Comparison of ENCODE assay signal across 18 cellular contexts in genomic region chr18:23512641-23513040, GRCh38. TPM values are rescaled to one million over a fixed set of nuclear protein-coding genes. Genes with fewer than 3 reads are reported as not detected.
A peak's percentile ranks its signal among the peaks of the same experiment; 100 is the strongest.
DNase-seq lines count a peak whose midpoint lies in the region; ATAC-seq and TF ChIP-seq lines count a peak whose summit lies in the region.
"Had no signal": no experiment of that assay in that cellular context is flagged by ENCODE, and none has a peak within 500 bp of the region (broad histone marks: within the 10 kb centered on the region; RNA-seq: fewer than 3 reads in every experiment).

No MANE protein-coding gene starts in this region.

- no peaks in the 10 kb centered on the region for H3K9me3 Mint-ChIP-seq in activated naive CD4-positive, alpha-beta T cell treated with anti-CD3 and anti-CD28 coated beads, Interleukin-2, amount 10 ng/mL, durations not matched to agents 7 days and 5 days
- no peaks in the 10 kb centered on the region for H3K9me3 Mint-ChIP-seq in activated B cell treated with CpG ODN at 0.5 μM for 24 hours

- peaks cover 64% of the 10 kb centered on the region for H3K36me3 Mint-ChIP-seq in activated naive CD4-positive, alpha-beta T cell treated with anti-CD3 and anti-CD28 coated beads, Interleukin-2, amount 10 ng/mL, durations not matched to agents 7 days and 5 days
- peaks cover 70% of the 10 kb centered on the region for H3K36me3 Mint-ChIP-seq in activated B cell treated with CpG ODN at 0.5 μM for 24 hours (ENCODE audit: low read depth)

- POLR2A ChIA-PET in activated B cell treated with CpG ODN at 0.5 μM for 24 hours (lab: Charles Lee): interaction anchor here (0.6 to 0.7 kb wide), 2 partner anchors 9 to 465 kb away, joined by 4 to 5 read pairs; no protein-coding TSS in a partner anchor

- intact Hi-C loops in activated B cell treated with CpG ODN at 0.5 μM for 24 hours (cut with micrococcal nuclease): no loop called here

- no peak for ATAC-seq in activated B cell treated with CpG ODN at 0.5 μM for 24 hours (ENCODE audit: low read depth)
- no peak for ATAC-seq in GM21515 (IDR thresholded peaks at IDR 0.05; ENCODE audit: unreplicated experiment)
- ATAC-seq in HG02678 (IDR thresholded peaks at IDR 0.05; ENCODE audit: unreplicated experiment): no peak
- no peak for ATAC-seq in HG03135 (IDR thresholded peaks at IDR 0.05; ENCODE audit: unreplicated experiment)
- ATAC-seq: left cardiac atrium, right cardiac atrium, Right ventricle myocardium inferior had no signal

- no peak for TF ChIP-seq CTCF in activated B cell treated with CpG ODN at 0.5 μM for 24 hours (IDR thresholded peaks at IDR 0.05)
- no peak for TF ChIP-seq CTCF in fibroblast of villous mesenchyme (IDR thresholded peaks at IDR 0.05; ENCODE audit: insufficient read depth, low read depth, low read length)

- peaks cover 48% of the 10 kb centered on the region for H3K4me1 Mint-ChIP-seq in activated naive CD4-positive, alpha-beta T cell treated with anti-CD3 and anti-CD28 coated beads, Interleukin-2, amount 10 ng/mL, durations not matched to agents 7 days and 5 days
- H3K4me1 Mint-ChIP-seq in activated B cell treated with CpG ODN at 0.5 μM for 24 hours: peaks cover 43% of the 10 kb centered on the region

- CTCF ChIA-PET in activated naive CD4-positive, alpha-beta T cell treated with anti-CD3 and anti-CD28 coated beads, Interleukin-2, amount 10 ng/mL, durations not matched to agents 7 days and 5 days (lab: Charles Lee): interaction anchor here (1.1 to 1.6 kb wide), 2 partner anchors 14 to 191 kb away, joined by 3 to 4 read pairs; no protein-coding TSS in a partner anchor
- CTCF ChIA-PET in activated B cell treated with CpG ODN at 0.5 μM for 24 hours (lab: Charles Lee): interaction anchor here (0.6 kb wide), 1 partner anchor 479 kb away, joined by 3 read pairs; no protein-coding TSS in a partner anchor

- H3K4me3 Mint-ChIP-seq in activated naive CD4-positive, alpha-beta T cell treated with anti-CD3 and anti-CD28 coated beads, Interleukin-2, amount 10 ng/mL, durations not matched to agents 7 days and 5 days: no peak overlapping the region
- no peak overlapping the region for H3K4me3 Mint-ChIP-seq in activated B cell treated with CpG ODN at 0.5 μM for 24 hours
- H3K4me3 Mint-ChIP-seq: endodermal cell had no signal

- H3K4me3 ChIP-seq in fibroblast of villous mesenchyme (ENCODE audit: low read depth, low read length): no peak overlapping the region
- H3K4me3 ChIP-seq: ascending aorta had no signal

- no peak for DNase-seq in activated naive CD4-positive, alpha-beta T cell treated with anti-CD3 and anti-CD28 coated beads, Interleukin-2, amount 10 ng/mL, durations not matched to agents 7 days and 5 days
- DNase-seq in activated naive CD4-positive, alpha-beta T cell treated with Interleukin-2 at 50 U/mL for 16 hours: no peak
- DNase-seq in activated B cell treated with CpG ODN at 0.5 μM for 24 hours (no peak), fibroblast of villous mesenchyme (ENCODE audit: low read depth) (peak; percentile 89), NCI-H1417 treated with DMSO at 0.1 percent for 48 hours (lab: John Stamatoyannopoulos, UW) (no peak)
- DNase-seq: activated CD4-positive, CD25-positive, alpha-beta regulatory T cell treated with anti-CD3 and anti-CD28 coated beads, Interleukin-2, amount 50 U/mL, for 72 hours; activated T-cell treated with anti-CD3 and anti-CD28 coated beads, Interleukin-2, amount 50 U/mL, for 48 hours; Calu3; endodermal cell; hypothalamus; left cardiac atrium; midbrain; right cardiac atrium had no signal

- H3K27me3 Mint-ChIP-seq in activated naive CD4-positive, alpha-beta T cell treated with anti-CD3 and anti-CD28 coated beads, Interleukin-2, amount 10 ng/mL, durations not matched to agents 7 days and 5 days: no peaks in the 10 kb centered on the region
- no peaks in the 10 kb centered on the region for H3K27me3 Mint-ChIP-seq in activated B cell treated with CpG ODN at 0.5 μM for 24 hours

- peak overlapping the region; percentile 90 for H3K27ac Mint-ChIP-seq in activated naive CD4-positive, alpha-beta T cell treated with anti-CD3 and anti-CD28 coated beads, Interleukin-2, amount 10 ng/mL, durations not matched to agents 7 days and 5 days
- H3K27ac Mint-ChIP-seq in activated B cell treated with CpG ODN at 0.5 μM for 24 hours: peak overlapping the region; percentile 79
- H3K27ac Mint-ChIP-seq: endodermal cell had no signal

RNA-seq across cellular contexts. Expression of gene RMC1, which starts 9.3 kb away (rescaled TPM):
- 58.4 and 71.2 TPM in 2 replicates for total RNA-seq in activated B cell treated with CpG ODN at 0.5 μM for 24 hours
- total RNA-seq in fibroblast of villous mesenchyme: 19.0 and 32.0 TPM in 2 replicates

RNA-seq across cellular contexts. Expression of gene RIOK3, which starts 59.6 kb away (rescaled TPM):
- total RNA-seq in activated B cell treated with CpG ODN at 0.5 μM for 24 hours (90.4 and 92.4 TPM in 2 replicates), fibroblast of villous mesenchyme (63.5 and 71.2 TPM in 2 replicates)
